14 cellular contexts compared by ENCODE assay signal in the genomic region with DNA sequence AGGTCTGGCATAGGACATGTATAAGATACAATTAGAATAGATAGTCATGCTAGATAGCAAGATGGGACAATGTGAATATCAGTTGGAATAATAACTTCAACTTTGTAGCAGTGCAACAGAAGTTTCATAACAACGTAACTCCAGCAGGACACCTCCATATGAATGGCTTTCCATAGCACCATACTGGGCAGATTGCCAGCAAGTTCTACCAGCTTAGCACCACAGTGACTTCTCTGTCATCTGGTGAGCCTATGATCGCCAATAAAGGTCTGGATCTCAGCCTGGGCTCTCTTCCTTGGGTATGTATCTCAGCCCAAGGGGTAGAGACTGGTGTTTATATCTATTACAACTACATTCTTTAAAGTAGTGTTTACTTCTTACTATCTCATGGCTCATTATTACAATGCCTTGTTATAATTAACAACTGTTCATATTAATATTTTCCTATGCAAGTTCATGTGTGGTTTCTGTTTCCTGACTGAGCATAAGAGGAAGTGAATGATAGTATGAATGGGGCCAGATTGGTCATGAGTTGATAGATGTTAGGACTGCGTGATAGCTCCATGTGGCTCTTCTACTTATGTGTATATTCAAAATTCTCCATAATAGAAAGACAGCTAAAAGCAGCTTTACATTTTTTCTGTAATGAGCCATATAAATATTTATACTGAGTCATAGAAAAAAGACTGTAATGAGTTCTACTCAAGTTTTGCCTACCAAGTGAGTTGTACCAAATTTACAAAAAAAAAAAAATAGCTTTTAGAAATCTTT.
"Had no signal": no experiment of that assay in that cellular context is flagged by ENCODE, and none has a peak within 500 bp of the region (broad histone marks: within the 10 kb centered on the region; RNA-seq: fewer than 3 reads in every experiment).

No MANE protein-coding gene starts in this region.

- DNase-seq: activated CD4-positive, alpha-beta memory T cell treated with anti-CD3 and anti-CD28 coated beads, Interleukin-2, amount 10 ng/mL, durations not matched to agents 7 days and 5 days; activated CD4-positive, alpha-beta T cell treated with anti-CD3 and anti-CD28 coated beads for 36 hours; activated gamma-delta T cell; activated T-cell treated with anti-CD3 and anti-CD28 coated beads, Interleukin-2, amount 50 U/mL, for 48 hours; amygdala; brain microvascular endothelial cell; endodermal cell; psoas muscle; right lobe of liver; stimulated activated CD4-positive, alpha-beta T cell treated with anti-CD3 and anti-CD28 coated beads, Interleukin-1b, Interleukin-23, amount 100 ng/mL, for 48 hours; stimulated activated naive B cell treated with anti-CD40 and anti-IgM and Interleukin-4, amounts not matched to agents 10 μg/mL and 1 μg/mL and 100 μg/mL, for 72 hours; substantia nigra; trophoblast cell; WERI-Rb-1 had no signal

- ATAC-seq: activated CD4-positive, alpha-beta T cell treated with anti-CD3 and anti-CD28 coated beads for 36 hours; psoas muscle; right lobe of liver had no signal
